ENCODE assay signal across 1 cellular context in the genomic region with DNA sequence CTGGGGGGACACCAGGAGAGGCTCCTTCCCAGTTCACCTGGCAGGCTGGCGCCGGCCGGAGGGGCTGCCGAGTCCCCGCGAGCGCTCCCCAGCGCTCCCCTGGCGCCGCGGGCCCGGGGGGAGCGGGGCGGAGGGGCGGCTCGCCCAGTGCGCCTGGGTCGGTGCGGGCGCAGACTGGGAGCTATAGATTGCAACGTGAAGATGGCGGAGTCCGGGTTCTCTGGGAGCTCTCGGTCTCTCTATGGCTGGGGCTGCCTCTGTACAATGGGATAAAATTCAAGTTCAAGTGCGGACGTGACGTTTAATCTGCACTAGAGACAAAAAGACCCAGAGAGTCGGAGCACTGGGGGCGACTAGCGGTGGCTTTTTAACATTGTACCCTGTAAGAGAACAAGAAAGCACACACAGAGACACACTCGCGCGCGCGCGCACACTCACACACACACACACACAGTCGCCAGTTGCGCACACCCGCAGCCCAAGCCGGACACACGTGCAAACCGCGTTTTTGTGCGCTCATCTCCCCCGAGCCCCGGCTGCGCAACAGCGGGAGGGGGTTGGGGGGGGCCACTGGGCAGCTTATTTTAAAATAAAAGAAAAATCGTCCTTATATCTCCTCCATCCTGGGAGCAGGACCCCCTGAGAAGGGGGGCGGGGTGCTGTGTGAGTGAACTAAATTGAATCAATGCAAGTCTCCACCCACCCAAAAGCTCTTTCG.
TF ChIP-seq lines count a peak whose summit lies in the region.

Gene BCL11B (minus strand): TSS at position 247 of the 718 bp plus-strand sequence. CDS start 979 bp downstream, outside the sequence.

TF ChIP-seq in HEK293, 187 proteins besides CTCF, POLR2A, EP300 and RAD21 (continued from another document and continues in another):
- TF ChIP-seq ZNF398 (tag by site-specific recombination; IDR thresholded peaks at IDR 0.05): peak; percentile 67; the same call in 1 of the 2 replicates
- TF ChIP-seq PATZ1 (tag by site-specific recombination; IDR thresholded peaks at IDR 0.05): peak; percentile 88
- TF ChIP-seq ZNF654 (tag by site-specific recombination; IDR thresholded peaks at IDR 0.05; ENCODE audit: low read depth): peak; percentile 82
- peak; percentile 45 for TF ChIP-seq ZNF394 (tag by site-specific recombination; IDR thresholded peaks at IDR 0.05; ENCODE audit: borderline replicate concordance)
- peak; percentile 85; the same call in 1 of the 2 replicates for TF ChIP-seq ZSCAN23 (tag by site-specific recombination; IDR thresholded peaks at IDR 0.05)
- peak; percentile 38; the same call in 1 of the 2 replicates for TF ChIP-seq YY2 (tag by site-specific recombination; IDR thresholded peaks at IDR 0.05)
- TF ChIP-seq ZFP37 (tag by site-specific recombination; IDR thresholded peaks at IDR 0.05): no peak
- TF ChIP-seq SCRT2 (tag by site-specific recombination; IDR thresholded peaks at IDR 0.05): peak; percentile 88
- peak; percentile 75 for TF ChIP-seq ZNF692 (tag by site-specific recombination; IDR thresholded peaks at IDR 0.05)
- 0 out of 2 replicates have a peak, but pooled peaks have one; percentile 40 for TF ChIP-seq ZNF121 (tag by site-specific recombination; IDR thresholded peaks at IDR 0.05)
- TF ChIP-seq ZNF18 (tag by site-specific recombination; IDR thresholded peaks at IDR 0.05): peak; percentile 94
- peak; percentile 89 for TF ChIP-seq ZNF16 (tag by site-specific recombination; IDR thresholded peaks at IDR 0.05; ENCODE audit: low read depth)
- peak; percentile 35; the same call in 1 of the 2 replicates for TF ChIP-seq ZBTB6 (tag by site-specific recombination; IDR thresholded peaks at IDR 0.05)
- TF ChIP-seq ZBTB21 (tag by site-specific recombination; IDR thresholded peaks at IDR 0.05): peak; percentile 80
- no peak for TF ChIP-seq ZNF26 (tag by site-specific recombination; IDR thresholded peaks at IDR 0.05)
- no peak for TF ChIP-seq HOXD13 (CRISPR knock-in tag; IDR thresholded peaks at IDR 0.05; ENCODE audit: borderline replicate concordance)
- TF ChIP-seq, protein P1, sequence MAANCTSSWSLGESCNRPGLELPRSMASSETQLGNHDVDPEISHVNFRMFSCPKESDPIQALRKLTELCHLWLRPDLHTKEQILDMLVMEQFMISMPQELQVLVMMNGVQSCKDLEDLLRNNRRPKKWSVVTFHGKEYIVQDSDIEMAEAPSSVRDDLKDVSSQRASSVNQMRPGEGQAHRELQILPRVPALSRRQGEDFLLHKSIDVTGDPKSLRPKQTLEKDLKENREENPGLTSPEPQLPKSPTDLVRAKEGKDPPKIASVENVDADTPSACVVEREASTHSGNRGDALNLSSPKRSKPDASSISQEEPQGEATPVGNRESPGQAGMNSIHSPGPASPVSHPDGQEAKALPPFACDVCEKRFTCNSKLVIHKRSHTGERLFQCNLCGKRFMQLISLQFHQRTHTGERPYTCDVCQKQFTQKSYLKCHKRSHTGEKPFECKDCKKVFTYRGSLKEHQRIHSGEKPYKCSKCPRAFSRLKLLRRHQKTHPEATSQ (tag by site-specific recombination; IDR thresholded peaks at IDR 0.05): no peak
- TF ChIP-seq, protein P2, sequence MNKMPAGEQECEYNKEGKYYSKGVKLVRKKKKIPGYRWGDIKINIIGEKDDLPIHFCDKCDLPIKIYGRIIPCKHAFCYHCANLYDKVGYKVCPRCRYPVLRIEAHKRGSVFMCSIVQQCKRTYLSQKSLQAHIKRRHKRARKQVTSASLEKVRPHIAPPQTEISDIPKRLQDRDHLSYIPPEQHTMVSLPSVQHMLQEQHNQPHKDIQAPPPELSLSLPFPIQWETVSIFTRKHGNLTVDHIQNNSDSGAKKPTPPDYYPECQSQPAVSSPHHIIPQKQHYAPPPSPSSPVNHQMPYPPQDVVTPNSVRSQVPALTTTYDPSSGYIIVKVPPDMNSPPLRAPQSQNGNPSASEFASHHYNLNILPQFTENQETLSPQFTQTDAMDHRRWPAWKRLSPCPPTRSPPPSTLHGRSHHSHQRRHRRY (tag by site-specific recombination; IDR thresholded peaks at IDR 0.05): no peak
- TF ChIP-seq ZNF24 (tag by site-specific recombination; IDR thresholded peaks at IDR 0.05): peak; percentile 71; the same call in 1 of the 2 replicates
- TF ChIP-seq ZSCAN16 (tag by site-specific recombination; IDR thresholded peaks at IDR 0.05): no peak
- no peak for TF ChIP-seq ZNF184 (tag by site-specific recombination; IDR thresholded peaks at IDR 0.05)
- TF ChIP-seq ZNF530 (tag by site-specific recombination; IDR thresholded peaks at IDR 0.05; ENCODE audit: low read depth): no peak
- TF ChIP-seq ZXDB (tag by site-specific recombination; IDR thresholded peaks at IDR 0.05): peak; percentile 74
- peak; percentile 66 for TF ChIP-seq SP7 (tag by site-specific recombination; IDR thresholded peaks at IDR 0.05)
- TF ChIP-seq GLIS2 (tag by site-specific recombination; IDR thresholded peaks at IDR 0.05): peak; percentile 57
- 0 out of 2 replicates have a peak, but pooled peaks have one; percentile 19 for TF ChIP-seq IKZF3 (tag by site-specific recombination; IDR thresholded peaks at IDR 0.05)
- TF ChIP-seq ZEB2 (tag by site-specific recombination; IDR thresholded peaks at IDR 0.05): peak; percentile 70
- peak; percentile 64 for TF ChIP-seq KLF8 (tag by site-specific recombination; IDR thresholded peaks at IDR 0.05)
- TF ChIP-seq ZSCAN30 (tag by site-specific recombination; IDR thresholded peaks at IDR 0.05): peak; percentile 69; the same call in 1 of the 2 replicates
- peak; percentile 63; the same call in 1 of the 2 replicates for TF ChIP-seq ZNF76 (tag by site-specific recombination; IDR thresholded peaks at IDR 0.05; ENCODE audit: borderline replicate concordance, low read depth)
- TF ChIP-seq ZSCAN18 (tag by site-specific recombination; IDR thresholded peaks at IDR 0.05): peak; percentile 64; the same call in 1 of the 2 replicates
- no peak for TF ChIP-seq TCF7L2 (IDR thresholded peaks at IDR 0.05; ENCODE audit: borderline replicate concordance, low read depth, low read length)
- TF ChIP-seq BCL11B (tag by site-specific recombination; IDR thresholded peaks at IDR 0.05; ENCODE audit: low read depth): no peak
- TF ChIP-seq, protein P3, sequence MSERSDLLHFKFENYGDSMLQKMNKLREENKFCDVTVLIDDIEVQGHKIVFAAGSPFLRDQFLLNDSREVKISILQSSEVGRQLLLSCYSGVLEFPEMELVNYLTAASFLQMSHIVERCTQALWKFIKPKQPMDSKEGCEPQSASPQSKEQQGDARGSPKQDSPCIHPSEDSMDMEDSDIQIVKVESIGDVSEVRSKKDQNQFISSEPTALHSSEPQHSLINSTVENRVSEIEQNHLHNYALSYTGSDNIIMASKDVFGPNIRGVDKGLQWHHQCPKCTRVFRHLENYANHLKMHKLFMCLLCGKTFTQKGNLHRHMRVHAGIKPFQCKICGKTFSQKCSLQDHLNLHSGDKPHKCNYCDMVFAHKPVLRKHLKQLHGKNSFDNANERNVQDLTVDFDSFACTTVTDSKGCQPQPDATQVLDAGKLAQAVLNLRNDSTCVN (tag by site-specific recombination; optimal IDR thresholded peaks at IDR 0.05): peak; percentile 97
- peak; percentile 17; the same call in 1 of the 2 replicates for TF ChIP-seq ZNF341 (tag by site-specific recombination; IDR thresholded peaks at IDR 0.05; ENCODE audit: low read depth)
- no peak for TF ChIP-seq HIC1 (tag by site-specific recombination; IDR thresholded peaks at IDR 0.05)
- TF ChIP-seq ZNF391 (tag by site-specific recombination; IDR thresholded peaks at IDR 0.05; ENCODE audit: borderline replicate concordance, low read depth): peak; percentile 58; the same call in 1 of the 2 replicates
- TF ChIP-seq ZNF560 (tag by site-specific recombination; IDR thresholded peaks at IDR 0.05; ENCODE audit: borderline replicate concordance): no peak
